ENCODE assay signal across 1 cellular context in the genomic region with DNA sequence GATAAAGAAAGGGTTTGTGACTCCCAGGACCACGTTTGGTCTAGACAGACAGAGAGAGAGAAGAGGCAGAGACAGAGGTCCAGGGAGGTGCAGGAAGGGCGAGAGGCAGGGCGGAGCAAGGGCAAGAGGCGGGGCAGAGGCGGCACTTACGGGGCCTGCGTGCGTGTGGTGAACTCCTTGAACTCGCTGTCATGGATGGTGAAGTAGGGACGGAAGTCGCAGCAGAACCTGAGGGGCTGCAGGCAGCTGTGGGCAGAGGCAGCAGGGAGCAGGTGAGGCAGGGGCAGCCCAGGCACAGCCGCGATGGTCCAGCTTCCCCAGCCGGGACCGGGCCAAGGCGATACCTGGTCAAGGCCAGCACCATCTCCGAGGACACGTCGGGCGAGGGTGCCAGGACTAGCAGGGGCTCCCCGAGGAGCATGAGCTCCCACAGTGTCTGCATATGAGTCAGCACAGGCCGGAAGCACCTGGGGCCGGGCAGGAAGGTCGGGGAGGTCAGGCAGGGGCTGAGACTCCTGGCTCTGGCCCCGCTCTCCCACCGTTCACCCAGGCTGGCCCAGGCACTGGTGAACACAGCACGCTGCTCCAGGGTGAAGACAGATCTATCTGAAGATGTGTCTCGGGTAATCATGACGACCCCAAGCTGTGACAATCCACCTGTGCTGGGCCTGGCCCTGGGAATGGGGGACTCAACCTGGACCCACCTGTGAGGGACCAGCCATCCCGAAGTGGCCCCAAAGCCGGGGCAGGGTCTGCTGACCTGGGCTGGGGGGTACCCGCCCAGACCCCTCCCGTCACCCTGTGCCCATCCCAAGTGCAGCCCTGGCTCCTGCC.
TF ChIP-seq lines count a peak whose summit lies in the region.

No MANE protein-coding gene starts in this region.

TF ChIP-seq in HepG2, 621 proteins besides CTCF, POLR2A, EP300 and RAD21 (continued from another document and continues in another):
- TF ChIP-seq, protein P1, sequence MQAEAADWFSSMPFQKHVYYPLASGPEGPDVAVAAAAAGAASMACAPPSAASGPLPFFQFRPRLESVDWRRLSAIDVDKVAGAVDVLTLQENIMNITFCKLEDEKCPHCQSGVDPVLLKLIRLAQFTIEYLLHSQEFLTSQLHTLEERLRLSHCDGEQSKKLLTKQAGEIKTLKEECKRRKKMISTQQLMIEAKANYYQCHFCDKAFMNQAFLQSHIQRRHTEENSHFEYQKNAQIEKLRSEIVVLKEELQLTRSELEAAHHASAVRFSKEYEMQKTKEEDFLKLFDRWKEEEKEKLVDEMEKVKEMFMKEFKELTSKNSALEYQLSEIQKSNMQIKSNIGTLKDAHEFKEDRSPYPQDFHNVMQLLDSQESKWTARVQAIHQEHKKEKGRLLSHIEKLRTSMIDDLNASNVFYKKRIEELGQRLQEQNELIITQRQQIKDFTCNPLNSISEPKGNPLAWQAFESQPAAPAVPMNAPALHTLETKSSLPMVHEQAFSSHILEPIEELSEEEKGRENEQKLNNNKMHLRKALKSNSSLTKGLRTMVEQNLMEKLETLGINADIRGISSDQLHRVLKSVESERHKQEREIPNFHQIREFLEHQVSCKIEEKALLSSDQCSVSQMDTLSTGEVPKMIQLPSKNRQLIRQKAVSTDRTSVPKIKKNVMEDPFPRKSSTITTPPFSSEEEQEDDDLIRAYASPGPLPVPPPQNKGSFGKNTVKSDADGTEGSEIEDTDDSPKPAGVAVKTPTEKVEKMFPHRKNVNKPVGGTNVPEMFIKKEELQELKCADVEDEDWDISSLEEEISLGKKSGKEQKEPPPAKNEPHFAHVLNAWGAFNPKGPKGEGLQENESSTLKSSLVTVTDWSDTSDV (CRISPR knock-in tag; IDR thresholded peaks at IDR 0.05) = no peak
- TF ChIP-seq SNAPC2 (CRISPR knock-in tag; IDR thresholded peaks at IDR 0.05) (no peak), HMG20B (CRISPR knock-in tag; conservative IDR thresholded peaks at IDR 0.05) (no peak), ZNF317 (CRISPR knock-in tag; IDR thresholded peaks at IDR 0.05) (no peak), ZMYM4 (CRISPR knock-in tag; IDR thresholded peaks at IDR 0.05) (no peak), NFATC3 (CRISPR knock-in tag; IDR thresholded peaks at IDR 0.05) (no peak), ZNF343 (CRISPR knock-in tag; IDR thresholded peaks at IDR 0.05) (no peak), DRAP1 (CRISPR knock-in tag; IDR thresholded peaks at IDR 0.05) (no peak), ZNF773 (CRISPR knock-in tag; IDR thresholded peaks at IDR 0.05; ENCODE audit: borderline replicate concordance) (no peak), TAF1 (CRISPR knock-in tag; IDR thresholded peaks at IDR 0.05) (no peak), ERF (CRISPR knock-in tag; IDR thresholded peaks at IDR 0.05) (no peak), CEBPZ (IDR thresholded peaks at IDR 0.05; ENCODE audit: low read length) (no peak), ZNF264 (CRISPR knock-in tag; IDR thresholded peaks at IDR 0.05) (no peak), MXD4 (CRISPR knock-in tag; IDR thresholded peaks at IDR 0.05) (no peak), TRAFD1 (CRISPR knock-in tag; IDR thresholded peaks at IDR 0.05; ENCODE audit: borderline replicate concordance) (no peak), ZMYM3 (CRISPR knock-in tag; IDR thresholded peaks at IDR 0.05) (no peak), IRF2 (CRISPR knock-in tag; IDR thresholded peaks at IDR 0.05) (peak; percentile 50; the same call in 1 of the 2 replicates), SMARCE1 (IDR thresholded peaks at IDR 0.05; ENCODE audit: borderline replicate concordance) (no peak), BRCA1 (CRISPR knock-in tag; IDR thresholded peaks at IDR 0.05) (no peak), MEIS2 (CRISPR knock-in tag; IDR thresholded peaks at IDR 0.05) (no peak), ZFP82 (CRISPR knock-in tag; IDR thresholded peaks at IDR 0.05; ENCODE audit: borderline replicate concordance) (no peak), EZH2 (conservative IDR thresholded peaks at IDR 0.05; ENCODE audit: low read depth, low read length) (no peak), MLLT10 (CRISPR knock-in tag; IDR thresholded peaks at IDR 0.05) (no peak), CERS6 (CRISPR knock-in tag; IDR thresholded peaks at IDR 0.05) (no peak), KMT2B (CRISPR knock-in tag; IDR thresholded peaks at IDR 0.05) (no peak), ATF7 (IDR thresholded peaks at IDR 0.05) (no peak), ATF7 (CRISPR knock-in tag; IDR thresholded peaks at IDR 0.05) (no peak), TEAD2 (CRISPR knock-in tag; IDR thresholded peaks at IDR 0.05) (no peak), CC2D1A (CRISPR knock-in tag; IDR thresholded peaks at IDR 0.05) (no peak)
- TF ChIP-seq, protein P2, sequence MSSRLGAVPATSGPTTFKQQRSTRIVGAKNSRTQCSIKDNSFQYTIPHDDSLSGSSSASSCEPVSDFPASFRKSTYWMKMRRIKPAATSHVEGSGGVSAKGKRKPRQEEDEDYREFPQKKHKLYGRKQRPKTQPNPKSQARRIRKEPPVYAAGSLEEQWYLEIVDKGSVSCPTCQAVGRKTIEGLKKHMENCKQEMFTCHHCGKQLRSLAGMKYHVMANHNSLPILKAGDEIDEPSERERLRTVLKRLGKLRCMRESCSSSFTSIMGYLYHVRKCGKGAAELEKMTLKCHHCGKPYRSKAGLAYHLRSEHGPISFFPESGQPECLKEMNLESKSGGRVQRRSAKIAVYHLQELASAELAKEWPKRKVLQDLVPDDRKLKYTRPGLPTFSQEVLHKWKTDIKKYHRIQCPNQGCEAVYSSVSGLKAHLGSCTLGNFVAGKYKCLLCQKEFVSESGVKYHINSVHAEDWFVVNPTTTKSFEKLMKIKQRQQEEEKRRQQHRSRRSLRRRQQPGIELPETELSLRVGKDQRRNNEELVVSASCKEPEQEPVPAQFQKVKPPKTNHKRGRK (CRISPR knock-in tag; IDR thresholded peaks at IDR 0.05) = no peak
- TF ChIP-seq, protein P3, sequence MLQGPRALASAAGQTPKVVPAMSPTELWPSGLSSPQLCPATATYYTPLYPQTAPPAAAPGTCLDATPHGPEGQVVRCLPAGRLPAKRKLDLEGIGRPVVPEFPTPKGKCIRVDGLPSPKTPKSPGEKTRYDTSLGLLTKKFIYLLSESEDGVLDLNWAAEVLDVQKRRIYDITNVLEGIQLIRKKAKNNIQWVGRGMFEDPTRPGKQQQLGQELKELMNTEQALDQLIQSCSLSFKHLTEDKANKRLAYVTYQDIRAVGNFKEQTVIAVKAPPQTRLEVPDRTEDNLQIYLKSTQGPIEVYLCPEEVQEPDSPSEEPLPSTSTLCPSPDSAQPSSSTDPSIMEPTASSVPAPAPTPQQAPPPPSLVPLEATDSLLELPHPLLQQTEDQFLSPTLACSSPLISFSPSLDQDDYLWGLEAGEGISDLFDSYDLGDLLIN (CRISPR knock-in tag; IDR thresholded peaks at IDR 0.05; ENCODE audit: borderline replicate concordance) = no peak
- TF ChIP-seq, protein P4, sequence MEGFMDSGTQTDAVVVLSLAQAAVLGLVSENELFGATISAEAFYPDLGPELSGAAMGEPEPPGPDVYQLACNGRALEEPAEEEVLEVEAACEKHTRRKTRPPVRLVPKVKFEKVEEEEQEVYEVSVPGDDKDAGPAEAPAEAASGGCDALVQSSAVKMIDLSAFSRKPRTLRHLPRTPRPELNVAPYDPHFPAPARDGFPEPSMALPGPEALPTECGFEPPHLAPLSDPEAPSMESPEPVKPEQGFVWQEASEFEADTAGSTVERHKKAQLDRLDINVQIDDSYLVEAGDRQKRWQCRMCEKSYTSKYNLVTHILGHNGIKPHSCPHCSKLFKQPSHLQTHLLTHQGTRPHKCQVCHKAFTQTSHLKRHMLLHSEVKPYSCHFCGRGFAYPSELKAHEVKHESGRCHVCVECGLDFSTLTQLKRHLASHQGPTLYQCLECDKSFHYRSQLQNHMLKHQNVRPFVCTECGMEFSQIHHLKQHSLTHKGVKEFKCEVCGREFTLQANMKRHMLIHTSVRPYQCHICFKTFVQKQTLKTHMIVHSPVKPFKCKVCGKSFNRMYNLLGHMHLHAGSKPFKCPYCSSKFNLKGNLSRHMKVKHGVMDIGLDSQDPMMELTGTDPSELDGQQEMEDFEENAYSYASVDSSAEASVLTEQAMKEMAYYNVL (CRISPR knock-in tag; IDR thresholded peaks at IDR 0.05; ENCODE audit: borderline replicate concordance) = no peak
- TF ChIP-seq, protein P5, sequence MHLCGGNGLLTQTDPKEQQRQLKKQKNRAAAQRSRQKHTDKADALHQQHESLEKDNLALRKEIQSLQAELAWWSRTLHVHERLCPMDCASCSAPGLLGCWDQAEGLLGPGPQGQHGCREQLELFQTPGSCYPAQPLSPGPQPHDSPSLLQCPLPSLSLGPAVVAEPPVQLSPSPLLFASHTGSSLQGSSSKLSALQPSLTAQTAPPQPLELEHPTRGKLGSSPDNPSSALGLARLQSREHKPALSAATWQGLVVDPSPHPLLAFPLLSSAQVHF (CRISPR knock-in tag; IDR thresholded peaks at IDR 0.05) = no peak
- TF ChIP-seq, protein P6, sequence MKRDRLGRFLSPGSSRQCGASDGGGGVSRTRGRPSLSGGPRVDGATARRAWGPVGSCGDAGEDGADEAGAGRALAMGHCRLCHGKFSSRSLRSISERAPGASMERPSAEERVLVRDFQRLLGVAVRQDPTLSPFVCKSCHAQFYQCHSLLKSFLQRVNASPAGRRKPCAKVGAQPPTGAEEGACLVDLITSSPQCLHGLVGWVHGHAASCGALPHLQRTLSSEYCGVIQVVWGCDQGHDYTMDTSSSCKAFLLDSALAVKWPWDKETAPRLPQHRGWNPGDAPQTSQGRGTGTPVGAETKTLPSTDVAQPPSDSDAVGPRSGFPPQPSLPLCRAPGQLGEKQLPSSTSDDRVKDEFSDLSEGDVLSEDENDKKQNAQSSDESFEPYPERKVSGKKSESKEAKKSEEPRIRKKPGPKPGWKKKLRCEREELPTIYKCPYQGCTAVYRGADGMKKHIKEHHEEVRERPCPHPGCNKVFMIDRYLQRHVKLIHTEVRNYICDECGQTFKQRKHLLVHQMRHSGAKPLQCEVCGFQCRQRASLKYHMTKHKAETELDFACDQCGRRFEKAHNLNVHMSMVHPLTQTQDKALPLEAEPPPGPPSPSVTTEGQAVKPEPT (CRISPR knock-in tag; IDR thresholded peaks at IDR 0.05; ENCODE audit: low read depth) = no peak
- TF ChIP-seq, protein P7, sequence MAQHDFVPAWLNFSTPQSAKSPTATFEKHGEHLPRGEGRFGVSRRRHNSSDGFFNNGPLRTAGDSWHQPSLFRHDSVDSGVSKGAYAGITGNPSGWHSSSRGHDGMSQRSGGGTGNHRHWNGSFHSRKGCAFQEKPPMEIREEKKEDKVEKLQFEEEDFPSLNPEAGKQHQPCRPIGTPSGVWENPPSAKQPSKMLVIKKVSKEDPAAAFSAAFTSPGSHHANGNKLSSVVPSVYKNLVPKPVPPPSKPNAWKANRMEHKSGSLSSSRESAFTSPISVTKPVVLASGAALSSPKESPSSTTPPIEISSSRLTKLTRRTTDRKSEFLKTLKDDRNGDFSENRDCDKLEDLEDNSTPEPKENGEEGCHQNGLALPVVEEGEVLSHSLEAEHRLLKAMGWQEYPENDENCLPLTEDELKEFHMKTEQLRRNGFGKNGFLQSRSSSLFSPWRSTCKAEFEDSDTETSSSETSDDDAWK (CRISPR knock-in tag; IDR thresholded peaks at IDR 0.05) = no peak
- TF ChIP-seq, protein P8, sequence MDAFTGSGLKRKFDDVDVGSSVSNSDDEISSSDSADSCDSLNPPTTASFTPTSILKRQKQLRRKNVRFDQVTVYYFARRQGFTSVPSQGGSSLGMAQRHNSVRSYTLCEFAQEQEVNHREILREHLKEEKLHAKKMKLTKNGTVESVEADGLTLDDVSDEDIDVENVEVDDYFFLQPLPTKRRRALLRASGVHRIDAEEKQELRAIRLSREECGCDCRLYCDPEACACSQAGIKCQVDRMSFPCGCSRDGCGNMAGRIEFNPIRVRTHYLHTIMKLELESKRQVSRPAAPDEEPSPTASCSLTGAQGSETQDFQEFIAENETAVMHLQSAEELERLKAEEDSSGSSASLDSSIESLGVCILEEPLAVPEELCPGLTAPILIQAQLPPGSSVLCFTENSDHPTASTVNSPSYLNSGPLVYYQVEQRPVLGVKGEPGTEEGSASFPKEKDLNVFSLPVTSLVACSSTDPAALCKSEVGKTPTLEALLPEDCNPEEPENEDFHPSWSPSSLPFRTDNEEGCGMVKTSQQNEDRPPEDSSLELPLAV (CRISPR knock-in tag; conservative IDR thresholded peaks at IDR 0.05; ENCODE audit: low read depth) = no peak
